In the genomic region with DNA sequence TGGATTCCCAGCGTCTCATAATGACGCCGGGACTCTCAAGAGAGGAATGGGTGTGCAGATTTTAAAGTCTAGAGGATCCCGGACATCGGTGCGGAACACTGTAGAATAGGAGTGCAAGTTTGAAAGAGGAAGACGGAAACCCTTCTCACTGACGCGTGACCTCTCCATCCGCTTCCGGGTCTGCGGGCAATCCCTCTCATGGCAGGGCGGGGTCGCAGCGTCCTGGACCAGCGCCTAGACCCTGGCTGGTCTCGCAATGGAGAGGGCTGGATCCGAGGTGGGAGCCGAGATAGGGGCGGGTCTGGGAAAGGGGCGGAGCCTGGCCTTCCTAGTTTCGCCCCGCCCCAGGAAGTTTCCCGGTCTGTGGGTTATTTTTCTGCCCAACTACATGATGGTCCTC, we compare ENCODE assay signal across 8 cellular contexts. TPM values are rescaled to one million over a fixed set of nuclear protein-coding genes. Genes with fewer than 3 reads are reported as not detected.
DNase-seq lines count a peak whose midpoint lies in the region; ATAC-seq and TF ChIP-seq lines count a peak whose summit lies in the region.

No MANE protein-coding gene starts in this region.

- no peaks in the 10 kb centered on the region for H3K4me1 ChIP-seq in ovary (ENCODE audit: insufficient read depth)
- H3K4me1 ChIP-seq in esophagus squamous epithelium, result peaks cover 0 to 10% (median 4%) of the 10 kb centered on the region in 3 donors

- intact Hi-C loops in ovary (cut with DNase I), result no loop called here
- intact Hi-C loops in esophagus squamous epithelium (cut with DNase I), result no loop called here

- 15 to 27% (median 18%) methylated on average over 24 of the region's 24 CpGs for WGBS in ovary, 3 donors
- WGBS in esophagus squamous epithelium, 2 donors, result 21 to 34% methylated on average over 22 to 23 of the region's 24 CpGs

- TF ChIP-seq POLR2A in ovary (IDR thresholded peaks at IDR 0.05), result no peak
- TF ChIP-seq POLR2A in esophagus squamous epithelium (IDR thresholded peaks at IDR 0.05), result no peak

- no peak overlapping the region for H3K27ac ChIP-seq in ovary
- H3K27ac ChIP-seq in esophagus squamous epithelium, result no peak overlapping the region

- no peak for TF ChIP-seq CTCF in ovary (IDR thresholded peaks at IDR 0.05)
- no peak for TF ChIP-seq CTCF in esophagus squamous epithelium (IDR thresholded peaks at IDR 0.05)

- H3K9me3 ChIP-seq in ovary, result peaks cover 0 to 7% of the 10 kb centered on the region in 2 donors
- peaks cover 0 to 38% (median 19%) of the 10 kb centered on the region in 3 donors for H3K9me3 ChIP-seq in esophagus squamous epithelium

- ATAC-seq in HG03135 (IDR thresholded peaks at IDR 0.05; ENCODE audit: unreplicated experiment), result no peak

- H3K27me3 ChIP-seq in ovary, result no peaks in the 10 kb centered on the region
- H3K27me3 ChIP-seq in esophagus squamous epithelium, result peaks cover 0 to 22% (median 0%) of the 10 kb centered on the region in 4 donors

- H3K36me3 ChIP-seq in ovary (no peaks in the 10 kb centered on the region), esophagus squamous epithelium (no peaks in the 10 kb centered on the region)

- TF ChIP-seq EP300 in ovary (IDR thresholded peaks at IDR 0.05), result no peak

- DNase-seq in COLO829 (ENCODE audit: low spot score), result peak; percentile 11
- DNase-seq in RPMI8226, result peak; percentile 58
- peak; percentile 11 for DNase-seq in fibroblast of peridontal ligament (ENCODE audit: extremely low read depth)
- DNase-seq in ovary, result peak; percentile 73 to 88 (median 84)
- DNase-seq in esophagus squamous epithelium (lab: John Stamatoyannopoulos, UW), result no peak
- no peak for DNase-seq in cerebellar nuclear complex (lab: John Stamatoyannopoulos, UW)
- DNase-seq in Ammon's horn (ENCODE audit: low spot score), result no peak

- H3K4me3 ChIP-seq in ovary (no peak overlapping the region), esophagus squamous epithelium (peak overlapping the region in 2 of 4 donors; percentile 8 to 46)

RNA-seq across cellular contexts. Expression of a gene that starts 4.6 kb away (rescaled TPM):
- total RNA-seq in ovary (1 to 10 TPM; 3.1 to 8.2 (median 7.3) TPM), esophagus squamous epithelium (1 to 10 TPM; 2.3 to 7.1 (median 4.4) TPM)
- 1 to 10 TPM; 3.3 to 3.8 TPM for polyA plus RNA-seq in ovary

RNA-seq across cellular contexts. Expression of a gene that starts 36.5 kb away (rescaled TPM):
- total RNA-seq in ovary (10 to 100 TPM in 6 of 7 donors, 1 to 10 TPM in 1; 4.0 to 25.7 (median 18.8) TPM), esophagus squamous epithelium (10 to 100 TPM in 1 of 4 donors, 1 to 10 TPM in 3; 2.3 to 17.4 (median 6.2) TPM)
- 1 to 10 TPM; 6.2 to 8.1 TPM for polyA plus RNA-seq in ovary

Comparison
In these comparisons a context has a peak if more than half of its experiments do, and no peak if none do; other contexts are left out.
1. DNase-seq: peak in COLO829 (single experiment), RPMI8226 (single experiment), fibroblast of peridontal ligament (single experiment) and ovary (5 of 5); none in esophagus squamous epithelium (single experiment), cerebellar nuclear complex (0 of 2) and Ammon's horn (single experiment).